In the genomic region with DNA sequence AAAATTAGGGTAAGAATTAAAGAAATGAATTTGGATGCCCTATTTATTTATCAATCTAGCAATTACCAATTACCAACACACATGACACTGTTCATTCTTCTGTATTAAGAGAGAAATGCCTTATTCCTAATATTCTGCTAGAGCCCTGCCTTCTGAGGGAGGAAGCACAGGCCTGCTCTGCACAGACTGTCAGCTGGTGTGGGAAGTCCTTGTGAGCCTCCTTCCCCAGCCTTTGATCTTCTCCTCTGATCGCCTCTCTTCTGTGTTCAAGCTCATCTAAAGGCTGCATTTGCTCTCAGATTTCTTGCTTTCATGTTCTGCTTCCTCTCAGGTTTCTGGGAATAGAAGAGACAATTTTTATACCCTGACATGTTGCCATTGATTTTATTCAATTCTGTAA, we compare ENCODE assay signal across 1 cellular context.
TF ChIP-seq lines count a peak whose summit lies in the region.

No MANE protein-coding gene starts in this region.

TF ChIP-seq in H1, 55 proteins besides CTCF, POLR2A, EP300 and RAD21 (continued from another document):
- TF ChIP-seq KDM1A (IDR thresholded peaks at IDR 0.05; ENCODE audit: borderline replicate concordance, low read length) = no peak
TF ChIP-seq in H1: peak in this region for 0.
